ENCODE assay signal across 1 cellular context in the genomic region with DNA sequence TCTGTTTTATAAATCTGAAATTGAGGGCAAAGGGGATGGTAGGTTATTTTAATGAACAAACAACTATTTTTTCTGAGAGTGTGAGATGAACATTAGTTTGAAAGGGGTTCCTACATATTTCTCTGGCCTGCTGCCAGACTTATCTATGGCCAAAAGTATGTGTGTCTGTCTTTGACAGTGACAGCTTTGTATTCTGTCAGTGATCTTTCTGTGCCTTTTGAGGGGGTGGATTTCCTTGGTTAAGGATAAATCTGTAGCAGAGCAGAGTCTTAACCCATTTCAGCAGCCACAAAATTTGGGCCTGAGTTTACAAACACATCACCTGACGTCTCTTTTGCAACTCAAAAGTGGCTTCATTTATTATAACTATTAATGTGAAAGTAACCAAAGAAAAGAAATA.
TF ChIP-seq lines count a peak whose summit lies in the region.

No MANE protein-coding gene starts in this region.

TF ChIP-seq in HepG2, 621 proteins besides CTCF, POLR2A, EP300 and RAD21:
- TF ChIP-seq ZNF224 (CRISPR knock-in tag; IDR thresholded peaks at IDR 0.05): no peak
- TF ChIP-seq, protein P1, sequence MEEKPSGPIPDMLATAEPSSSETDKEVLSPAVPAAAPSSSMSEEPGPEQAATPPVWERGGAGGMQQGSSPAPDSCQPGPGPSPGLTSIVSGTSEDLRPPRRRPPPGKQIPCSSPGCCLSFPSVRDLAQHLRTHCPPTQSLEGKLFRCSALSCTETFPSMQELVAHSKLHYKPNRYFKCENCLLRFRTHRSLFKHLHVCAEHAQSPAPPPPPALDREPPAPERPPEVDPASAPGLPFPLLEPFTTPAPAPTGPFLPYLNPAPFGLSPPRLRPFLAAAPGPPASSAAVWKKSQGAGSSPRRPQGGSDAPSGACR (CRISPR knock-in tag; IDR thresholded peaks at IDR 0.05): no peak
- no peak for TF ChIP-seq SOX13 (IDR thresholded peaks at IDR 0.05)
- peak in 1 of 2 experiments; percentile 23; a peak in 1 of 4 replicates for TF ChIP-seq SOX13 (CRISPR knock-in tag; conservative IDR thresholded peaks at IDR 0.05 in 1 of 2, IDR thresholded peaks at IDR 0.05 in 1 of 2)
- TF ChIP-seq ZNF7 (CRISPR knock-in tag; IDR thresholded peaks at IDR 0.05): no peak
- TF ChIP-seq MAZ (IDR thresholded peaks at IDR 0.05; ENCODE audit: borderline replicate concordance, low read depth, low read length): no peak
- no peak for TF ChIP-seq MAZ (CRISPR knock-in tag; IDR thresholded peaks at IDR 0.05; ENCODE audit: low read depth)
- peak; percentile 80 for TF ChIP-seq ZNF629 (CRISPR knock-in tag; conservative IDR thresholded peaks at IDR 0.05)
- TF ChIP-seq, protein P2, sequence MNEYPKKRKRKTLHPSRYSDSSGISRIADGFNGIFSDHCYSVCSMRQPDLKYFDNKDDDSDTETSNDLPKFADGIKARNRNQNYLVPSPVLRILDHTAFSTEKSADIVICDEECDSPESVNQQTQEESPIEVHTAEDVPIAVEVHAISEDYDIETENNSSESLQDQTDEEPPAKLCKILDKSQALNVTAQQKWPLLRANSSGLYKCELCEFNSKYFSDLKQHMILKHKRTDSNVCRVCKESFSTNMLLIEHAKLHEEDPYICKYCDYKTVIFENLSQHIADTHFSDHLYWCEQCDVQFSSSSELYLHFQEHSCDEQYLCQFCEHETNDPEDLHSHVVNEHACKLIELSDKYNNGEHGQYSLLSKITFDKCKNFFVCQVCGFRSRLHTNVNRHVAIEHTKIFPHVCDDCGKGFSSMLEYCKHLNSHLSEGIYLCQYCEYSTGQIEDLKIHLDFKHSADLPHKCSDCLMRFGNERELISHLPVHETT (CRISPR knock-in tag; conservative IDR thresholded peaks at IDR 0.05): no peak
